In genomic region chr19:18488403-18488723, GRCh38 we compare ENCODE assay signal across 9 cellular contexts. TPM values are rescaled to one million over a fixed set of nuclear protein-coding genes. Genes with fewer than 3 reads are reported as not detected.
DNase-seq lines count a peak whose midpoint lies in the region; ATAC-seq and TF ChIP-seq lines count a peak whose summit lies in the region.
"Had no signal": no experiment of that assay in that cellular context is flagged by ENCODE, and none has a peak within 500 bp of the region (broad histone marks: within the 10 kb centered on the region; RNA-seq: fewer than 3 reads in every experiment).

No MANE protein-coding gene starts in this region.

- CTCF ChIA-PET in CD4-positive, alpha-beta T cell (lab: Charles Lee) = interaction anchor here (1.3 to 1.8 kb wide), 3 partner anchors 13 to 33 kb away, joined by 5 read pairs; partner anchors contain the start of gene ELL
- CTCF ChIA-PET in PC-9 (lab: Charles Lee) = no interaction called here

- H3K27ac ChIP-seq in CD4-positive, alpha-beta T cell (ENCODE audit: low read depth, low read length) = no peak overlapping the region
- no peak overlapping the region for H3K27ac ChIP-seq in PC-9

- H2AFZ ChIP-seq in PC-9 = no peak overlapping the region

- no peaks in the 10 kb centered on the region for H3K36me3 ChIP-seq in PC-9 (ENCODE audit: low read depth)

- ATAC-seq in CD4-positive, alpha-beta T cell (ENCODE audit: poor library complexity) = peak; percentile 32
- ATAC-seq in natural killer cell treated with Interleukin-12 subunit alpha and Interleukin-12 subunit beta and Interleukin-15 and Interleukin-18, amount 100 ng/mL, for 72 hours = peak; percentile 34 to 59
- no peak for ATAC-seq in GM21825 (IDR thresholded peaks at IDR 0.05; ENCODE audit: unreplicated experiment)

- H3K27me3 ChIP-seq in CD4-positive, alpha-beta T cell (ENCODE audit: control insufficient read depth, insufficient read depth, low read length) = no peaks in the 10 kb centered on the region
- H3K27me3 ChIP-seq in PC-9 (ENCODE audit: insufficient read depth, low read depth) = no peaks in the 10 kb centered on the region

- peaks cover 48% of the 10 kb centered on the region for H3K4me1 Mint-ChIP-seq in CD4-positive, alpha-beta T cell (ENCODE audit: low read depth)
- peaks cover 57 to 77% of the 10 kb centered on the region in 2 donors for H3K4me1 Mint-ChIP-seq in natural killer cell treated with Interleukin-12 subunit alpha and Interleukin-12 subunit beta and Interleukin-15 and Interleukin-18, amount 100 ng/mL, for 72 hours (ENCODE audit: low read depth in 2 of 2)

- no peaks in the 10 kb centered on the region for H3K9me2 ChIP-seq in PC-9 (ENCODE audit: insufficient read depth)

- H4K20me1 ChIP-seq in PC-9 (ENCODE audit: insufficient read depth) = peaks cover 91% of the 10 kb centered on the region

- H3K27me3 Mint-ChIP-seq in CD4-positive, alpha-beta T cell = no peaks in the 10 kb centered on the region
- no peaks in the 10 kb centered on the region for H3K27me3 Mint-ChIP-seq in natural killer cell treated with Interleukin-12 subunit alpha and Interleukin-12 subunit beta and Interleukin-15 and Interleukin-18, amount 100 ng/mL, for 72 hours

- H3K4me3 ChIP-seq in PC-9 (no peak overlapping the region), epithelial cell of proximal tubule (ENCODE audit: low read depth, low read length) (no peak overlapping the region)

- H3K36me3 Mint-ChIP-seq in CD4-positive, alpha-beta T cell (ENCODE audit: low read depth) = peaks cover 4% of the 10 kb centered on the region
- no peaks in the 10 kb centered on the region for H3K36me3 Mint-ChIP-seq in natural killer cell treated with Interleukin-12 subunit alpha and Interleukin-12 subunit beta and Interleukin-15 and Interleukin-18, amount 100 ng/mL, for 72 hours

- no peaks in the 10 kb centered on the region for H3K9me3 ChIP-seq in CD4-positive, alpha-beta T cell (ENCODE audit: control insufficient read depth, low read length)
- H3K9me3 ChIP-seq in PC-9 (ENCODE audit: insufficient read depth, low read depth) = no peaks in the 10 kb centered on the region

- no TSS peak for BruUV-seq in PC-9 (replicated peaks; lab: Mats Ljungman, UMichigan)

- H3K4me1 ChIP-seq in PC-9 (replicated peaks; ENCODE audit: insufficient read depth) = peaks cover 10% of the 10 kb centered on the region; the same call in 1 of the 2 replicates

- TF ChIP-seq CTCF in CD4-positive, alpha-beta T cell (IDR thresholded peaks at IDR 0.05) = no peak
- TF ChIP-seq CTCF in PC-9 (conservative IDR thresholded peaks at IDR 0.05) (peak; percentile 44; the same call in 1 of the 2 replicates), epithelial cell of proximal tubule (conservative IDR thresholded peaks at IDR 0.05; ENCODE audit: low read depth, low read length) (peak; percentile 48)

- intact Hi-C loops in CD4-positive, alpha-beta T cell (cut with DNase I, micrococcal nuclease) = no loop called here
- intact Hi-C loops in PC-9 (cut with micrococcal nuclease; ENCODE audit: unreplicated experiment) = no loop called here

- no peaks in the 10 kb centered on the region for H3K9me3 Mint-ChIP-seq in CD4-positive, alpha-beta T cell
- no peaks in the 10 kb centered on the region for H3K9me3 Mint-ChIP-seq in natural killer cell treated with Interleukin-12 subunit alpha and Interleukin-12 subunit beta and Interleukin-15 and Interleukin-18, amount 100 ng/mL, for 72 hours
- H3K9me3 Mint-ChIP-seq: nephron had no signal

- no peak for DNase-seq in CD4-positive, alpha-beta T cell
- DNase-seq in PC-9 (no peak), epithelial cell of proximal tubule (ENCODE audit: low read depth) (no peak), NCI-H1105 treated with DMSO at 0.1 percent for 48 hours (lab: John Stamatoyannopoulos, UW) (no peak), NCI-H526 treated with DMSO at 0.1 percent for 48 hours (lab: John Stamatoyannopoulos, UW) (no peak), SW480 (ENCODE audit: low spot score) (no peak)
- no peak for DNase-seq in natural killer cell treated with Interleukin-12 subunit alpha and Interleukin-12 subunit beta and Interleukin-15 and Interleukin-18, amount 100 ng/mL, for 72 hours (ENCODE audit: low spot score)

- no peak overlapping the region for H3K27ac Mint-ChIP-seq in CD4-positive, alpha-beta T cell
- peak overlapping the region in 1 of 2 donors; percentile 99 for H3K27ac Mint-ChIP-seq in natural killer cell treated with Interleukin-12 subunit alpha and Interleukin-12 subunit beta and Interleukin-15 and Interleukin-18, amount 100 ng/mL, for 72 hours
- H3K27ac Mint-ChIP-seq: nephron had no signal

- POLR2A ChIA-PET in CD4-positive, alpha-beta T cell (lab: Charles Lee) = no interaction called here
- POLR2A ChIA-PET in PC-9 (lab: Charles Lee; ENCODE audit: unreplicated experiment) = no interaction called here

- H3K4me3 Mint-ChIP-seq in CD4-positive, alpha-beta T cell = no peak overlapping the region
- peak overlapping the region; percentile 16 for H3K4me3 Mint-ChIP-seq in natural killer cell treated with Interleukin-12 subunit alpha and Interleukin-12 subunit beta and Interleukin-15 and Interleukin-18, amount 100 ng/mL, for 72 hours
- H3K4me3 Mint-ChIP-seq: nephron had no signal

- peaks cover 90% of the 10 kb centered on the region for H3K79me2 ChIP-seq in PC-9 (ENCODE audit: low read depth)

- no peak overlapping the region for H3K4me2 ChIP-seq in PC-9

- H3F3A ChIP-seq in PC-9 (ENCODE audit: insufficient read depth, low read depth) = peaks cover 18% of the 10 kb centered on the region

RNA-seq across cellular contexts. Expression of gene ELL, which starts 33.5 kb away (rescaled TPM):
- total RNA-seq in CD4-positive, alpha-beta T cell = 10 to 100 TPM; 46.2 to 46.8 TPM
- total RNA-seq in PC-9 (2021) = 12.9 and 14.6 TPM in 2 replicates
- 7.6 and 10.9 TPM in 2 replicates for total RNA-seq in epithelial cell of proximal tubule
- total RNA-seq in natural killer cell treated with Interleukin-12 subunit alpha and Interleukin-12 subunit beta and Interleukin-15 and Interleukin-18, amount 100 ng/mL, for 72 hours = 10 to 100 TPM; 52.3 to 75.2 TPM

RNA-seq across cellular contexts. Expression of gene ISYNA1, which starts 50.4 kb away (rescaled TPM):
- 10 to 100 TPM; 34.1 to 41.3 TPM for total RNA-seq in CD4-positive, alpha-beta T cell
- total RNA-seq in PC-9 (2021) (129 and 142 TPM in 2 replicates), epithelial cell of proximal tubule (88.7 and 115 TPM in 2 replicates)
- total RNA-seq in natural killer cell treated with Interleukin-12 subunit alpha and Interleukin-12 subunit beta and Interleukin-15 and Interleukin-18, amount 100 ng/mL, for 72 hours = 10 to 100 TPM; 19.0 to 25.6 TPM

RNA-seq across cellular contexts. Expression of gene FKBP8, which starts 55.0 kb away (rescaled TPM):
- 100 to 1,000 TPM; 147 to 152 TPM for total RNA-seq in CD4-positive, alpha-beta T cell
- total RNA-seq in PC-9 (2021) (231 and 320 TPM in 2 replicates), epithelial cell of proximal tubule (223 and 315 TPM in 2 replicates)
- total RNA-seq in natural killer cell treated with Interleukin-12 subunit alpha and Interleukin-12 subunit beta and Interleukin-15 and Interleukin-18, amount 100 ng/mL, for 72 hours = 100 to 1,000 TPM; 199 to 208 TPM
